ENCODE assay signal across 14 cellular contexts in the genomic region with DNA sequence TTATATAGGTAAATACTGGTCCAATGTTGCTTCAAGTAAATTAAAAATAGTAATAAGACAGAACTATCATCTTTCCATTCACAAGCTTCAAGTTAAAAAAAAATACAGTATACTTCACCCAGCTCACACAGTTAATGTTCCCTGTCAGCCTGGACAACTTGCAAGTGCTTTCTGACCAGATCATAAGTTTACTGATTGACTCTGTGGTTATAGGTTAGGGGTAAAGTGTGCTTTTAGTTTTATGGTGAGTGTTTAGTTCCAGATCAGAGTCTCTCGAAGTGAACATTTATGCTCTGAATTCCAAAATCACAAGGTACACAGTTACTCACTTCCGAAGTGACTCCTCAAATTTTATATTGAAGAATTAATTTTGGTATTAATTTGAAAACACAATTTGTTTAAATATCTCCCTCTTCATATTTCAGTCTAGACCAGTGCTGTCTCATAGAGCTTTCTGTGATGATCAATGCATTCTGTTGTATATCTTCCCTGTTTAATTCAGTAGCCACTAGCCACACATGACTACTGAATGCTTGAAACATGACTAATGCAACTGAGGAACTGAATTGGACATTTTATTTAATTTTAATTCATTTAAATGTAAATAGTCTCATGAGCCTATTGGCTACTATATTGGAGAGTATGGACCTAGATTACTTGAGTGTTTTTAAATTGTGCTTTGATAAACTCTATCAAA.
DNase-seq lines count a peak whose midpoint lies in the region; ATAC-seq, FAIRE-seq and TF ChIP-seq lines count a peak whose summit lies in the region.
"Had no signal": no experiment of that assay in that cellular context is flagged by ENCODE, and none has a peak within 500 bp of the region (broad histone marks: within the 10 kb centered on the region; RNA-seq: fewer than 3 reads in every experiment).

No MANE protein-coding gene starts in this region.

- TF ChIP-seq CTCF in fibroblast of pulmonary artery (IDR thresholded peaks at IDR 0.05; ENCODE audit: low read length, missing control alignments) (no peak), thyroid gland (IDR thresholded peaks at IDR 0.05) (no peak)

- H3K27me3 ChIP-seq in thyroid gland, result no peaks in the 10 kb centered on the region

- H3K4me1 ChIP-seq in thyroid gland, result peaks cover 0 to 7% of the 10 kb centered on the region in 2 donors

- peak; percentile 86 for FAIRE-seq in GM18507 (lab: Jason Lieb, UNC)

- DNase-seq in GM18507 (ENCODE audit: extremely low spot score, insufficient read length, low read depth) (peak; percentile 9), fibroblast of pulmonary artery (ENCODE audit: low read depth) (peak; percentile 18), NCI-H2171 (lab: John Stamatoyannopoulos, UW) (no peak), thyroid gland (no peak)
- no peak for DNase-seq in activated CD4-positive, alpha-beta T cell treated with anti-CD3 and anti-CD28 coated beads for 1 hour
- no peak for DNase-seq in effector CD4-positive, alpha-beta T cell
- DNase-seq: activated naive CD4-positive, alpha-beta T cell treated with anti-CD3 and anti-CD28 coated beads, Interleukin-2, amount 50 U/mL, for 16 hours; NCI-H69; right cardiac atrium; stimulated activated naive CD4-positive, alpha-beta T cell treated with Interleukin-2 at 50 U/mL for 16 hours had no signal

- peak; percentile 91 for ATAC-seq in GM21619 (IDR thresholded peaks at IDR 0.05; ENCODE audit: unreplicated experiment)
- ATAC-seq in HG03378 (IDR thresholded peaks at IDR 0.05; ENCODE audit: unreplicated experiment), result peak; percentile 92
- ATAC-seq: right cardiac atrium had no signal

- no peak overlapping the region for H3K27ac ChIP-seq in thyroid gland
- H3K27ac ChIP-seq: C4-2B, epithelial cell of prostate had no signal

- no peak for TF ChIP-seq POLR2A in thyroid gland (IDR thresholded peaks at IDR 0.05)

- H3K4me3 ChIP-seq in fibroblast of pulmonary artery (replicated peaks; ENCODE audit: low read depth, low read length) (no peak overlapping the region), thyroid gland (replicated peaks in 1 of 3) (no peak overlapping the region)

- intact Hi-C loops in thyroid gland (cut with DNase I), result no loop called here

- WGBS in thyroid gland, 2 donors, result 93 to 94% methylated on average over 2 of the region's 2 CpGs

- H3K36me3 ChIP-seq in thyroid gland, result no peaks in the 10 kb centered on the region

- no peaks in the 10 kb centered on the region for H3K9me3 ChIP-seq in thyroid gland

Comparison
In these comparisons a context has a peak if more than half of its experiments do, and no peak if none do; other contexts are left out.
1. DNase-seq: peak in GM18507 (single experiment) and fibroblast of pulmonary artery (single experiment); none in NCI-H2171 (single experiment), activated CD4-positive, alpha-beta T cell treated with anti-CD3 and anti-CD28 coated beads for 1 hour (single experiment), effector CD4-positive, alpha-beta T cell (single experiment) and thyroid gland (0 of 2).